In genomic region chr7:72829291-72829963, GRCh38 we compare ENCODE assay signal across 8 cellular contexts. TPM values are rescaled to one million over a fixed set of nuclear protein-coding genes. Genes with fewer than 3 reads are reported as not detected.
DNase-seq lines count a peak whose midpoint lies in the region; ATAC-seq lines count a peak whose summit lies in the region.
"Not testable (repeated sequence)": the region's sequence is repeated elsewhere in the genome, so short reads cannot be mapped to it uniquely, and the experiment has no call there.

No MANE protein-coding gene starts in this region.

- CTCF ChIA-PET in activated CD4-positive, alpha-beta T cell treated with anti-CD3 and anti-CD28 coated beads, Interleukin-2, amount 10 ng/mL, durations not matched to agents 7 days and 5 days (lab: Charles Lee): interaction anchor here (0.6 to 1.4 kb wide), 3 partner anchors 9 to 622 kb away, joined by 3 to 5 read pairs (median 3); no protein-coding TSS in a partner anchor

- not testable (repeated sequence) for H3K27me3 Mint-ChIP-seq in activated CD4-positive, alpha-beta T cell treated with anti-CD3 and anti-CD28 coated beads, Interleukin-2, amount 10 ng/mL, durations not matched to agents 7 days and 5 days

- ATAC-seq in GM19351 (IDR thresholded peaks at IDR 0.05; ENCODE audit: unreplicated experiment) (peak; percentile 54), HG03520 (IDR thresholded peaks at IDR 0.05; ENCODE audit: unreplicated experiment) (peak; percentile 47)

- peak overlapping the region; percentile 92 for H3K4me3 Mint-ChIP-seq in activated CD4-positive, alpha-beta T cell treated with anti-CD3 and anti-CD28 coated beads, Interleukin-2, amount 10 ng/mL, durations not matched to agents 7 days and 5 days

- not testable (repeated sequence) for H3K9me3 Mint-ChIP-seq in activated CD4-positive, alpha-beta T cell treated with anti-CD3 and anti-CD28 coated beads, Interleukin-2, amount 10 ng/mL, durations not matched to agents 7 days and 5 days

- DNase-seq in C1 segment of cervical spinal cord (lab: John Stamatoyannopoulos, UW): peak; percentile 33 to 96 (median 90)
- DNase-seq in NCI-H526 treated with DMSO at 0.1 percent for 48 hours (lab: John Stamatoyannopoulos, UW): peak; percentile 93
- DNase-seq in activated CD4-positive, alpha-beta T cell treated with anti-CD3 and anti-CD28 coated beads, Interleukin-2, amount 10 ng/mL, durations not matched to agents 7 days and 5 days: peak; percentile 98
- DNase-seq in cortex of kidney (lab: John Stamatoyannopoulos, UW): peak; percentile 24
- DNase-seq in left kidney (ENCODE audit: low read depth, low spot score): peak; percentile 99
- peak; percentile 98 for DNase-seq in stimulated activated CD4-positive, alpha-beta T cell treated with anti-CD3 and anti-CD28 coated beads, Interleukin-1b, Interleukin-23, amount 100 ng/mL, for 48 hours

- peaks cover 32% of the 10 kb centered on the region for H3K4me1 Mint-ChIP-seq in activated CD4-positive, alpha-beta T cell treated with anti-CD3 and anti-CD28 coated beads, Interleukin-2, amount 10 ng/mL, durations not matched to agents 7 days and 5 days

- POLR2A ChIA-PET in activated CD4-positive, alpha-beta T cell treated with anti-CD3 and anti-CD28 coated beads, Interleukin-2, amount 10 ng/mL, durations not matched to agents 7 days and 5 days (lab: Charles Lee): interaction anchor here (1.1 kb wide), 1 partner anchor 86 kb away, joined by 4 read pairs; no protein-coding TSS in a partner anchor

- H3K36me3 Mint-ChIP-seq in activated CD4-positive, alpha-beta T cell treated with anti-CD3 and anti-CD28 coated beads, Interleukin-2, amount 10 ng/mL, durations not matched to agents 7 days and 5 days (ENCODE audit: low read depth): peaks cover 17% of the 10 kb centered on the region

- peak overlapping the region; percentile 98 for H3K27ac Mint-ChIP-seq in activated CD4-positive, alpha-beta T cell treated with anti-CD3 and anti-CD28 coated beads, Interleukin-2, amount 10 ng/mL, durations not matched to agents 7 days and 5 days

RNA-seq across cellular contexts. Expression of gene TYW1B, which starts 1.4 kb away (rescaled TPM):
- total RNA-seq in activated CD4-positive, alpha-beta T cell treated with anti-CD3 and anti-CD28 coated beads, Interleukin-2, amount 10 ng/mL, durations not matched to agents 7 days and 5 days: 1 to 10 TPM; 4.5 to 4.6 TPM

Comparison
In these comparisons a context has a peak if more than half of its experiments do, and no peak if none do; other contexts are left out.
1. Peak in every context shown above with its lines: DNase-seq and ATAC-seq.
2. DNase-seq: peak in every context shown above with its lines; median percentile 99 in left kidney; 98 in activated CD4-positive, alpha-beta T cell treated with anti-CD3 and anti-CD28 coated beads, Interleukin-2, amount 10 ng/mL, durations not matched to agents 7 days and 5 days; 98 in stimulated activated CD4-positive, alpha-beta T cell treated with anti-CD3 and anti-CD28 coated beads, Interleukin-1b, Interleukin-23, amount 100 ng/mL, for 48 hours; 93 in NCI-H526 treated with DMSO at 0.1 percent for 48 hours; 90 in C1 segment of cervical spinal cord; 24 in cortex of kidney.